Comparison of ENCODE assay signal across 8 cellular contexts in genomic region chr1:8211620-8212442, GRCh38.
DNase-seq lines count a peak whose midpoint lies in the region; ATAC-seq and TF ChIP-seq lines count a peak whose summit lies in the region.

No MANE protein-coding gene starts in this region.

- peaks cover 46% of the 10 kb centered on the region for H3K27me3 Mint-ChIP-seq in activated T-cell treated with anti-CD3 and anti-CD28 coated beads, Interleukin-2, amount 50 U/mL, for 24 hours
- H3K27me3 Mint-ChIP-seq in WTC11 (ENCODE audit: low read depth) = peaks cover 3% of the 10 kb centered on the region; the same call in 1 of the 2 replicates

- H3K4me1 ChIP-seq in right atrium auricular region (peaks cover 0 to 10% of the 10 kb centered on the region in 2 donors), thymus (ENCODE audit: control insufficient read depth, insufficient read depth, low read length) (no peaks in the 10 kb centered on the region)

- H3K9me3 ChIP-seq in right atrium auricular region (no peaks in the 10 kb centered on the region), thymus (ENCODE audit: control insufficient read depth) (no peaks in the 10 kb centered on the region)

- H3K36me3 ChIP-seq in right atrium auricular region = no peaks in the 10 kb centered on the region
- H3K36me3 ChIP-seq in thymus (ENCODE audit: control insufficient read depth, insufficient read depth) = no peaks in the 10 kb centered on the region

- peak overlapping the region; percentile 47 for H3K27ac Mint-ChIP-seq in activated T-cell treated with anti-CD3 and anti-CD28 coated beads, Interleukin-2, amount 50 U/mL, for 24 hours
- 0 out of 2 replicates have a peak overlapping the region, but pooled peaks have one; percentile 39 for H3K27ac Mint-ChIP-seq in WTC11

- TF ChIP-seq CTCF in WTC11 (IDR thresholded peaks at IDR 0.05) (no peak), right atrium auricular region (IDR thresholded peaks at IDR 0.05) (no peak)

- no peaks in the 10 kb centered on the region for H3K9me3 Mint-ChIP-seq in activated T-cell treated with anti-CD3 and anti-CD28 coated beads, Interleukin-2, amount 50 U/mL, for 24 hours
- no peaks in the 10 kb centered on the region for H3K9me3 Mint-ChIP-seq in WTC11

- CTCF ChIA-PET in WTC11 (lab: Charles Lee) = interaction anchor here (0.7 to 2.5 kb wide), 5 partner anchors 103 to 272 kb away, joined by 3 to 9 read pairs (median 3); no protein-coding TSS in a partner anchor

- H3K27me3 ChIP-seq in right atrium auricular region (no peaks in the 10 kb centered on the region), thymus (ENCODE audit: control insufficient read depth, insufficient read depth) (peaks cover 7% of the 10 kb centered on the region)

- peak overlapping the region; percentile 35 for H3K4me3 Mint-ChIP-seq in activated T-cell treated with anti-CD3 and anti-CD28 coated beads, Interleukin-2, amount 50 U/mL, for 24 hours
- no peak overlapping the region for H3K4me3 Mint-ChIP-seq in WTC11

- ATAC-seq in WTC11 (no peak), GM21737 (IDR thresholded peaks at IDR 0.05; ENCODE audit: unreplicated experiment) (no peak)

- peaks cover 18% of the 10 kb centered on the region for H3K4me1 Mint-ChIP-seq in activated T-cell treated with anti-CD3 and anti-CD28 coated beads, Interleukin-2, amount 50 U/mL, for 24 hours (ENCODE audit: low read depth)
- peaks cover 54% of the 10 kb centered on the region for H3K4me1 Mint-ChIP-seq in WTC11

- 35% methylated on average over 32 of the region's 32 CpGs for WGBS in thymus

- H3K4me3 ChIP-seq in right atrium auricular region = no peak overlapping the region
- no peak overlapping the region for H3K4me3 ChIP-seq in thymus (ENCODE audit: low read length)

- H3K36me3 Mint-ChIP-seq in activated T-cell treated with anti-CD3 and anti-CD28 coated beads, Interleukin-2, amount 50 U/mL, for 24 hours (ENCODE audit: low read depth) = no peaks in the 10 kb centered on the region
- H3K36me3 Mint-ChIP-seq in WTC11 = no peaks in the 10 kb centered on the region

- DNase-seq in activated T-cell treated with anti-CD3 and anti-CD28 coated beads, Interleukin-2, amount 50 U/mL, for 24 hours = no peak
- no peak for DNase-seq in activated T-cell treated with anti-CD3 and anti-CD28 coated beads for 4 hours
- no peak for DNase-seq in WTC11 (ENCODE audit: low spot score)
- DNase-seq in right atrium auricular region (ENCODE audit: low spot score) = peak; percentile 76
- no peak for DNase-seq in pons (ENCODE audit: low spot score)
- DNase-seq in NCI-H2196 (lab: John Stamatoyannopoulos, UW; ENCODE audit: unreplicated experiment) = no peak

- POLR2A ChIA-PET in WTC11 (lab: Charles Lee) = interaction anchor here (0.7 kb wide), 1 partner anchor 27 kb away, joined by 3 read pairs; no protein-coding TSS in a partner anchor

- peak overlapping the region in 1 of 2 donors; percentile 51 for H3K27ac ChIP-seq in right atrium auricular region
- H3K27ac ChIP-seq in thymus (ENCODE audit: low read depth) = peak overlapping the region; percentile 18

TF ChIP-seq in WTC11, 78 proteins besides CTCF, POLR2A, EP300 and RAD21:
- no peak for TF ChIP-seq ZNF121 (CRISPR knock-in tag; IDR thresholded peaks at IDR 0.05)
- TF ChIP-seq ZBTB21 (CRISPR knock-in tag; IDR thresholded peaks at IDR 0.05; ENCODE audit: borderline replicate concordance) = no peak
- 0 out of 2 replicates have a peak, but pooled peaks have one; percentile 33 for TF ChIP-seq MAX (CRISPR knock-in tag; IDR thresholded peaks at IDR 0.05)
- TF ChIP-seq, protein P1, sequence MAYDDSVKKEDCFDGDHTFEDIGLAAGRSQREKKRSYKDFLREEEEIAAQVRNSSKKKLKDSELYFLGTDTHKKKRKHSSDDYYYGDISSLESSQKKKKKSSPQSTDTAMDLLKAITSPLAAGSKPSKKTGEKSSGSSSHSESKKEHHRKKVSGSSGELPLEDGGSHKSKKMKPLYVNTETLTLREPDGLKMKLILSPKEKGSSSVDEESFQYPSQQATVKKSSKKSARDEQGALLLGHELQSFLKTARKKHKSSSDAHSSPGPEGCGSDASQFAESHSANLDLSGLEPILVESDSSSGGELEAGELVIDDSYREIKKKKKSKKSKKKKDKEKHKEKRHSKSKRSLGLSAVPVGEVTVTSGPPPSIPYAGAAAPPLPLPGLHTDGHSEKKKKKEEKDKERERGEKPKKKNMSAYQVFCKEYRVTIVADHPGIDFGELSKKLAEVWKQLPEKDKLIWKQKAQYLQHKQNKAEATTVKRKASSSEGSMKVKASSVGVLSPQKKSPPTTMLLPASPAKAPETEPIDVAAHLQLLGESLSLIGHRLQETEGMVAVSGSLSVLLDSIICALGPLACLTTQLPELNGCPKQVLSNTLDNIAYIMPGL (CRISPR knock-in tag; IDR thresholded peaks at IDR 0.05) = no peak
- no peak for TF ChIP-seq ZNF281 (CRISPR knock-in tag; IDR thresholded peaks at IDR 0.05)
- TF ChIP-seq NR1H2 (CRISPR knock-in tag; IDR thresholded peaks at IDR 0.05) = no peak
- no peak for TF ChIP-seq ETV6 (CRISPR knock-in tag; IDR thresholded peaks at IDR 0.05)
- peak; percentile 100 for TF ChIP-seq GABPB1 (CRISPR knock-in tag; IDR thresholded peaks at IDR 0.05)
